22 cellular contexts compared by ENCODE assay signal in the genomic region with DNA sequence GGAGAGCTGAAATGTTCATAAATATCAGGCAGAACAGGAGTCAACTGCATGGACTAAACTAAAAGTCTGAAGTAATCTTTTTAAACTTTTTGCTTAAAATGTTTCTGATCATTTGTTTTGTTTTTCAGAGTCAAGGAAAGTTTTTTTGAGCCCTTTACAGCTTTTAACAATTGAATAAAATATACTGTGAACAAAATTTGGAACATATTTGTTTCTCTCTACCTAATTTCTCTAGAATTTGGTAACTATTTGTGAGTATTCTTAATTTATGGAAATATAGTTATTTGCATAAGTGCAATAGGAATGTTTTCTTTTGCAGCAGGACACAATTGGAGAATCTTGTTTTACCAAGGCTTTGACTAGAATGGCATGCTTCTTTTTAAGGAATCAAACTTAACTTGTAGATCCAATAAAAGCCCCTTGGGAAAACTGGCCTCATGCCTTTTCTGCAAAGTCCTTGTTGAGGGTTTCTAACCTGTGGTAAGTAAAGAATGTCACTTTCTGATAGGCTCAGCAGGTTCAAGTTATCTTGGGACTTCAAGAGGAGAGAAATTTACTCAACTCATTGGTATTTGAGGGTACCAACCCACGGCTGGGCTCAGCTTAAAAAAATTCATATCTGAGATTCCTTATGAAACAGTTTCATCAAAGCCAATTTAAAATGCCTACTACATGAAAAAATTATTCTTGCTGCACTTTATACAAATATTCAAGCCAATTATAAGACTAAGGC.
DNase-seq lines count a peak whose midpoint lies in the region; ATAC-seq, FAIRE-seq and TF ChIP-seq lines count a peak whose summit lies in the region.
"Had no signal": no experiment of that assay in that cellular context is flagged by ENCODE, and none has a peak within 500 bp of the region (broad histone marks: within the 10 kb centered on the region; RNA-seq: fewer than 3 reads in every experiment).

No MANE protein-coding gene starts in this region.

- TF ChIP-seq RAD21 in A549 (conservative IDR thresholded peaks at IDR 0.05 in 1 of 2, IDR thresholded peaks at IDR 0.05 in 1 of 2), result no peak

- no peaks in the 10 kb centered on the region for H3K4me1 ChIP-seq in A549
- H3K4me1 ChIP-seq: SJSA1 had no signal

- H3K9me3 ChIP-seq in A549, result no peaks in the 10 kb centered on the region
- H3K9me3 ChIP-seq: SJSA1 had no signal

- DNase-seq in A549 (ENCODE audit: low read depth in 1 of 2, low spot score in 1 of 2), result no peak
- peak; percentile 72 for DNase-seq in HS-27A (ENCODE audit: low read depth)
- peak; percentile 27 for DNase-seq in astrocyte of the hippocampus (ENCODE audit: low read depth, low spot score)
- DNase-seq in kidney tubule cell (ENCODE audit: low spot score), result peak; percentile 1
- DNase-seq in AG08396 (ENCODE audit: low spot score), result no peak
- DNase-seq in Right ventricle myocardium superior, result no peak
- DNase-seq in posterior vena cava (ENCODE audit: low spot score), result no peak
- DNase-seq: DMS79, H7, IMR-90, MV-4-11, NCI-H1694 treated with DMSO at 0.1 percent for 48 hours, NCI-H2081 treated with DMSO at 0.1 percent for 48 hours, NCI-H2171 treated with DMSO at 0.1 percent for 48 hours, NCI-H446 treated with DMSO at 0.1 percent for 48 hours, NCI-H526 treated with DMSO at 0.1 percent for 48 hours, OCI-M1 had no signal

- peak; percentile 7 for FAIRE-seq in A549 (lab: Jason Lieb, UNC)
- FAIRE-seq: RCC 7860 had no signal

- H3K4me3 ChIP-seq in A549, result no peak overlapping the region
- H3K4me3 ChIP-seq: SJSA1 had no signal

- CTCF ChIA-PET in A549 (lab: Yijun Ruan, JAX), result no interaction called here

- 0% methylated on average over 1 of the region's 1 CpG for WGBS in A549 (ENCODE audit: missing lambda C conversion rate)

- TF ChIP-seq CTCF in A549 (IDR thresholded peaks at IDR 0.05), result no peak

- intact Hi-C loops in Right ventricle myocardium superior (cut with DNase I), result no loop called here
- intact Hi-C loops in posterior vena cava (cut with DNase I), result no loop called here

- ATAC-seq in A549, result no peak
- no peak for ATAC-seq in GM19463 (IDR thresholded peaks at IDR 0.05; ENCODE audit: unreplicated experiment)
- no peak for ATAC-seq in Right ventricle myocardium superior (ENCODE audit: poor library complexity)

- no peak for TF ChIP-seq EP300 in A549 (IDR thresholded peaks at IDR 0.05)

- no peak overlapping the region for H3K4me2 ChIP-seq in A549
- H3K4me2 ChIP-seq: KMS-11 had no signal

- no peak overlapping the region for H3K27ac ChIP-seq in A549
- H3K27ac ChIP-seq: 22Rv1, KMS-11, SJSA1 had no signal

- POLR2A ChIA-PET in A549 (lab: Yijun Ruan, JAX), result no interaction called here

- TF ChIP-seq POLR2A in A549 (IDR thresholded peaks at IDR 0.05; ENCODE audit: low read length), result no peak

TF ChIP-seq in A549, 52 proteins besides CTCF, POLR2A, EP300 and RAD21:
- TF ChIP-seq, protein P1, sequence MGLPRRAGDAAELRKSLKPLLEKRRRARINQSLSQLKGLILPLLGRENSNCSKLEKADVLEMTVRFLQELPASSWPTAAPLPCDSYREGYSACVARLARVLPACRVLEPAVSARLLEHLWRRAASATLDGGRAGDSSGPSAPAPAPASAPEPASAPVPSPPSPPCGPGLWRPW (IDR thresholded peaks at IDR 0.05), result no peak
- no peak for TF ChIP-seq BHLHE40 (IDR thresholded peaks at IDR 0.05; ENCODE audit: low read depth, low read length)
- TF ChIP-seq HOXB13 (CRISPR knock-in tag; IDR thresholded peaks at IDR 0.05; ENCODE audit: low read depth), result no peak
- TF ChIP-seq ZC3H11A (IDR thresholded peaks at IDR 0.05), result no peak
- no peak for TF ChIP-seq MAFK (IDR thresholded peaks at IDR 0.05; ENCODE audit: partially characterized antibody)
- no peak for TF ChIP-seq CHD2 (IDR thresholded peaks at IDR 0.05; ENCODE audit: low read length, partially characterized antibody)
- TF ChIP-seq FOSL2 (IDR thresholded peaks at IDR 0.05), result no peak
- no peak for TF ChIP-seq FOSL2 (CRISPR knock-in tag; IDR thresholded peaks at IDR 0.05)
- no peak for TF ChIP-seq TFCP2L1 (CRISPR knock-in tag; IDR thresholded peaks at IDR 0.05)
- no peak for TF ChIP-seq HDAC2 (IDR thresholded peaks at IDR 0.05)

Comparison
In these comparisons a context has a peak if more than half of its experiments do, and no peak if none do; other contexts are left out.
1. DNase-seq: peak in HS-27A (single experiment), astrocyte of the hippocampus (single experiment) and kidney tubule cell (single experiment); none in A549 (0 of 2), AG08396 (single experiment), Right ventricle myocardium superior (single experiment) and posterior vena cava (single experiment).